Comparison of ENCODE assay signal across 1 cellular context in the genomic region with DNA sequence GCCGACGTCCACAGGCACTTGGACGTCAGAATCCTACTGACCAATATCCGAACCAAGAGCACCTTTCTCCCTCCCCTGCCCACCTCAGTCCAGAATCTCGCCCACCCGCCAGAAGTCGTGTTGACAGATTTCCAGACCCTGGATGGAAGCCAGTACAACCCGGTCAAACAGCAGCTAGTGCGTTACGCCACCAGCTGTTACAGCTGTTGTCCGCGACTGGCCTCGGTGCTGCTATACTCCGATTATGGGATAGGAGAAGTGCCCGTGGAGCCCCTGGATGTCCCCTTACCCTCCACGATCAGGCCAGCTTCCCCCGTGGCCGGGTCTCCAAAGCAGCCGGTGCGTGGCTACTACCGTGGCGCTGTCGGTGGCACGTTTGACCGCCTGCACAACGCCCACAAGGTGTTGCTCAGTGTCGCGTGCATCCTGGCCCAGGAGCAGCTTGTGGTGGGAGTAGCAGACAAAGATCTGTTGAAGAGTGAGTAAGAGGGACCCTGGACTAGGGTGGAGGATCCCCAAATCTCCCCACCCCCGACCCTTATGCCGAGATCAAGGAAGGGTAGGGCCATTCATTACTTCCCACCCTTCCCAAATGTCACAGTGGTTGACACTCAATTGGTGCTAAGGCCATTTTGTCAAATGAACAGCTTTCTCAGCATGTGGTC.
TF ChIP-seq lines count a peak whose summit lies in the region.

No MANE protein-coding gene starts in this region.

TF ChIP-seq in HepG2, 621 proteins besides CTCF, POLR2A, EP300 and RAD21 (continued from another document and continues in another):
- TF ChIP-seq, protein P1, sequence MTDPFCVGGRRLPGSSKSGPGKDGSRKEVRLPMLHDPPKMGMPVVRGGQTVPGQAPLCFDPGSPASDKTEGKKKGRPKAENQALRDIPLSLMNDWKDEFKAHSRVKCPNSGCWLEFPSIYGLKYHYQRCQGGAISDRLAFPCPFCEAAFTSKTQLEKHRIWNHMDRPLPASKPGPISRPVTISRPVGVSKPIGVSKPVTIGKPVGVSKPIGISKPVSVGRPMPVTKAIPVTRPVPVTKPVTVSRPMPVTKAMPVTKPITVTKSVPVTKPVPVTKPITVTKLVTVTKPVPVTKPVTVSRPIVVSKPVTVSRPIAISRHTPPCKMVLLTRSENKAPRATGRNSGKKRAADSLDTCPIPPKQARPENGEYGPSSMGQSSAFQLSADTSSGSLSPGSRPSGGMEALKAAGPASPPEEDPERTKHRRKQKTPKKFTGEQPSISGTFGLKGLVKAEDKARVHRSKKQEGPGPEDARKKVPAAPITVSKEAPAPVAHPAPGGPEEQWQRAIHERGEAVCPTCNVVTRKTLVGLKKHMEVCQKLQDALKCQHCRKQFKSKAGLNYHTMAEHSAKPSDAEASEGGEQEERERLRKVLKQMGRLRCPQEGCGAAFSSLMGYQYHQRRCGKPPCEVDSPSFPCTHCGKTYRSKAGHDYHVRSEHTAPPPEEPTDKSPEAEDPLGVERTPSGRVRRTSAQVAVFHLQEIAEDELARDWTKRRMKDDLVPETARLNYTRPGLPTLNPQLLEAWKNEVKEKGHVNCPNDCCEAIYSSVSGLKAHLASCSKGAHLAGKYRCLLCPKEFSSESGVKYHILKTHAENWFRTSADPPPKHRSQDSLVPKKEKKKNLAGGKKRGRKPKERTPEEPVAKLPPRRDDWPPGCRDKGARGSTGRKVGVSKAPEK (CRISPR knock-in tag; IDR thresholded peaks at IDR 0.05; ENCODE audit: borderline replicate concordance) = no peak
- TF ChIP-seq PHF21A (CRISPR knock-in tag; IDR thresholded peaks at IDR 0.05) (no peak), HOXA9 (CRISPR knock-in tag; IDR thresholded peaks at IDR 0.05; ENCODE audit: borderline replicate concordance) (no peak), FOXO1 (CRISPR knock-in tag; IDR thresholded peaks at IDR 0.05) (no peak), KLF13 (CRISPR knock-in tag; IDR thresholded peaks at IDR 0.05) (0 out of 2 replicates have a peak, but pooled peaks have one; percentile 4), TCF12 (IDR thresholded peaks at IDR 0.05) (no peak), TCF12 (CRISPR knock-in tag; IDR thresholded peaks at IDR 0.05) (no peak), SALL2 (CRISPR knock-in tag; IDR thresholded peaks at IDR 0.05) (peak; percentile 61; the same call in 1 of the 2 replicates), NFIC (IDR thresholded peaks at IDR 0.05; ENCODE audit: low read length) (no peak), FOXK1 (CRISPR knock-in tag; IDR thresholded peaks at IDR 0.05; ENCODE audit: borderline replicate concordance, low read depth) (peak; percentile 47; the same call in 1 of the 2 replicates), SP2 (CRISPR knock-in tag; IDR thresholded peaks at IDR 0.05) (no peak), TCF7L2 (IDR thresholded peaks at IDR 0.05; ENCODE audit: low read depth, low read length) (no peak), THYN1 (CRISPR knock-in tag; IDR thresholded peaks at IDR 0.05; ENCODE audit: borderline replicate concordance, low read depth) (no peak), ADNP (CRISPR knock-in tag; IDR thresholded peaks at IDR 0.05) (no peak), MTA1 (CRISPR knock-in tag; IDR thresholded peaks at IDR 0.05; ENCODE audit: borderline replicate concordance) (no peak), ZNF567 (CRISPR knock-in tag; IDR thresholded peaks at IDR 0.05; ENCODE audit: borderline replicate concordance) (no peak), MED13 (CRISPR knock-in tag; IDR thresholded peaks at IDR 0.05) (no peak), RFXAP (CRISPR knock-in tag; IDR thresholded peaks at IDR 0.05; ENCODE audit: borderline replicate concordance) (no peak), ZKSCAN8 (CRISPR knock-in tag; IDR thresholded peaks at IDR 0.05; ENCODE audit: borderline replicate concordance) (no peak), BHLHE40 (IDR thresholded peaks at IDR 0.05; ENCODE audit: low read length) (peak; percentile 69), ZNF883 (CRISPR knock-in tag; IDR thresholded peaks at IDR 0.05; ENCODE audit: not compliant biosample characterization) (no peak), ZNF709 (CRISPR knock-in tag; IDR thresholded peaks at IDR 0.05) (no peak; the same call in 1 of the 2 replicates), IKZF1 (IDR thresholded peaks at IDR 0.05) (no peak), HOXD1 (CRISPR knock-in tag; IDR thresholded peaks at IDR 0.05) (no peak), SNAI1 (CRISPR knock-in tag; IDR thresholded peaks at IDR 0.05; ENCODE audit: borderline replicate concordance) (no peak), HCFC1 (IDR thresholded peaks at IDR 0.05; ENCODE audit: low read depth, low read length) (no peak), SETDB1 (CRISPR knock-in tag; IDR thresholded peaks at IDR 0.05; ENCODE audit: borderline replicate concordance) (no peak), ZNF841 (CRISPR knock-in tag; IDR thresholded peaks at IDR 0.05; ENCODE audit: borderline replicate concordance) (no peak), ZNF746 (CRISPR knock-in tag; IDR thresholded peaks at IDR 0.05) (no peak), ZNF674 (CRISPR knock-in tag; IDR thresholded peaks at IDR 0.05; ENCODE audit: low read depth) (no peak; the same call in 1 of the 2 replicates), HNF4G (IDR thresholded peaks at IDR 0.05; ENCODE audit: borderline replicate concordance, low read depth, low read length) (0 out of 2 replicates have a peak, but pooled peaks have one; percentile 16), HNF4G (CRISPR knock-in tag; IDR thresholded peaks at IDR 0.05; ENCODE audit: borderline replicate concordance, low read depth) (no peak; the same call in 1 of the 2 replicates), EZH2 (conservative IDR thresholded peaks at IDR 0.05; ENCODE audit: low read depth, low read length) (no peak), ZNF441 (CRISPR knock-in tag; IDR thresholded peaks at IDR 0.05; ENCODE audit: borderline replicate concordance) (no peak; the same call in 1 of the 2 replicates), RXRA (CRISPR knock-in tag; IDR thresholded peaks at IDR 0.05) (no peak), ZNF274 (CRISPR knock-in tag; IDR thresholded peaks at IDR 0.05) (no peak; the same call in 1 of the 2 replicates)
- TF ChIP-seq, protein P2, sequence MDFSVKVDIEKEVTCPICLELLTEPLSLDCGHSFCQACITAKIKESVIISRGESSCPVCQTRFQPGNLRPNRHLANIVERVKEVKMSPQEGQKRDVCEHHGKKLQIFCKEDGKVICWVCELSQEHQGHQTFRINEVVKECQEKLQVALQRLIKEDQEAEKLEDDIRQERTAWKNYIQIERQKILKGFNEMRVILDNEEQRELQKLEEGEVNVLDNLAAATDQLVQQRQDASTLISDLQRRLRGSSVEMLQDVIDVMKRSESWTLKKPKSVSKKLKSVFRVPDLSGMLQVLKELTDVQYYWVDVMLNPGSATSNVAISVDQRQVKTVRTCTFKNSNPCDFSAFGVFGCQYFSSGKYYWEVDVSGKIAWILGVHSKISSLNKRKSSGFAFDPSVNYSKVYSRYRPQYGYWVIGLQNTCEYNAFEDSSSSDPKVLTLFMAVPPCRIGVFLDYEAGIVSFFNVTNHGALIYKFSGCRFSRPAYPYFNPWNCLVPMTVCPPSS (IDR thresholded peaks at IDR 0.05) = no peak
- TF ChIP-seq, protein P3, sequence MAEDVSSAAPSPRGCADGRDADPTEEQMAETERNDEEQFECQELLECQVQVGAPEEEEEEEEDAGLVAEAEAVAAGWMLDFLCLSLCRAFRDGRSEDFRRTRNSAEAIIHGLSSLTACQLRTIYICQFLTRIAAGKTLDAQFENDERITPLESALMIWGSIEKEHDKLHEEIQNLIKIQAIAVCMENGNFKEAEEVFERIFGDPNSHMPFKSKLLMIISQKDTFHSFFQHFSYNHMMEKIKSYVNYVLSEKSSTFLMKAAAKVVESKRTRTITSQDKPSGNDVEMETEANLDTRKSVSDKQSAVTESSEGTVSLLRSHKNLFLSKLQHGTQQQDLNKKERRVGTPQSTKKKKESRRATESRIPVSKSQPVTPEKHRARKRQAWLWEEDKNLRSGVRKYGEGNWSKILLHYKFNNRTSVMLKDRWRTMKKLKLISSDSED (CRISPR knock-in tag; IDR thresholded peaks at IDR 0.05) = no peak
- TF ChIP-seq, protein P4, sequence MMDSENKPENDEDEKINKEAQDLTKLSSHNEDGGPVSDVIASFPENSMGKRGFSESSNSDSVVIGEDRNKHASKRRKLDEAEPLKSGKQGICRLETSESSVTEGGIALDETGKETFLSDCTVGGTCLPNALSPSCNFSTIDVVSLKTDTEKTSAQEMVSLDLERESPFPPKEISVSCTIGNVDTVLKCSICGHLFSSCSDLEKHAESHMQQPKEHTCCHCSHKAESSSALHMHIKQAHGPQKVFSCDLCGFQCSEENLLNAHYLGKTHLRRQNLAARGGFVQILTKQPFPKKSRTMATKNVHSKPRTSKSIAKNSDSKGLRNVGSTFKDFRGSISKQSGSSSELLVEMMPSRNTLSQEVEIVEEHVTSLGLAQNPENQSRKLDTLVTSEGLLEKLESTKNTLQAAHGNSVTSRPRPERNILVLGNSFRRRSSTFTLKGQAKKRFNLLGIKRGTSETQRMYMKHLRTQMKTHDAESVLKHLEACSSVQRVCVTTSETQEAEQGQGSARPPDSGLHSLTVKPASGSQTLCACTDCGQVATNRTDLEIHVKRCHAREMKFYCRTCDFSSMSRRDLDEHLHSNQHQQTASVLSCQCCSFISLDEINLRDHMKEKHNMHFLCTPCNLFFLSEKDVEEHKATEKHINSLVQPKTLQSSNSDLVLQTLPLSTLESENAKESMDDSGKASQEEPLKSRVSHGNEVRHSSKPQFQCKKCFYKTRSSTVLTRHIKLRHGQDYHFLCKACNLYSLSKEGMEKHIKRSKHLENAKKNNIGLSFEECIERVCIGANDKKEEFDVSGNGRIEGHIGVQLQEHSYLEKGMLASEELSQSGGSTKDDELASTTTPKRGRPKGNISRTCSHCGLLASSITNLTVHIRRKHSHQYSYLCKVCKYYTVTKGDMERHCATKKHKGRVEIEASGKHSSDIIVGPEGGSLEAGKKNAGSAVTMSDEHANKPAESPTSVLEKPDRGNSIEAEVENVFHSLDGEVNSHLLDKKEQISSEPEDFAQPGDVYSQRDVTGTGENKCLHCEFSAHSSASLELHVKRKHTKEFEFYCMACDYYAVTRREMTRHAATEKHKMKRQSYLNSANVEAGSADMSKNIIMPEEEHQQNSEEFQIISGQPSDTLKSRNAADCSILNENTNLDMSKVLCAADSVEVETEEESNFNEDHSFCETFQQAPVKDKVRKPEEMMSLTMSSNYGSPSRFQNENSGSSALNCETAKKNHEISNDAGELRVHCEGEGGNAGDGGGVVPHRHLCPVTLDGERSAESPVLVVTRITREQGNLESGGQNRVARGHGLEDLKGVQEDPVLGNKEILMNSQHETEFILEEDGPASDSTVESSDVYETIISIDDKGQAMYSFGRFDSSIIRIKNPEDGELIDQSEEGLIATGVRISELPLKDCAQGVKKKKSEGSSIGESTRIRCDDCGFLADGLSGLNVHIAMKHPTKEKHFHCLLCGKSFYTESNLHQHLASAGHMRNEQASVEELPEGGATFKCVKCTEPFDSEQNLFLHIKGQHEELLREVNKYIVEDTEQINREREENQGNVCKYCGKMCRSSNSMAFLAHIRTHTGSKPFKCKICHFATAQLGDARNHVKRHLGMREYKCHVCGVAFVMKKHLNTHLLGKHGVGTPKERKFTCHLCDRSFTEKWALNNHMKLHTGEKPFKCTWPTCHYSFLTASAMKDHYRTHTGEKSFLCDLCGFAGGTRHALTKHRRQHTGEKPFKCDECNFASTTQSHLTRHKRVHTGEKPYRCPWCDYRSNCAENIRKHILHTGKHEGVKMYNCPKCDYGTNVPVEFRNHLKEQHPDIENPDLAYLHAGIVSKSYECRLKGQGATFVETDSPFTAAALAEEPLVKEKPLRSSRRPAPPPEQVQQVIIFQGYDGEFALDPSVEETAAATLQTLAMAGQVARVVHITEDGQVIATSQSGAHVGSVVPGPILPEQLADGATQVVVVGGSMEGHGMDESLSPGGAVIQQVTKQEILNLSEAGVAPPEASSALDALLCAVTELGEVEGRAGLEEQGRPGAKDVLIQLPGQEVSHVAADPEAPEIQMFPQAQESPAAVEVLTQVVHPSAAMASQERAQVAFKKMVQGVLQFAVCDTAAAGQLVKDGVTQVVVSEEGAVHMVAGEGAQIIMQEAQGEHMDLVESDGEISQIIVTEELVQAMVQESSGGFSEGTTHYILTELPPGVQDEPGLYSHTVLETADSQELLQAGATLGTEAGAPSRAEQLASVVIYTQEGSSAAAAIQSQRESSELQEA (CRISPR knock-in tag; IDR thresholded peaks at IDR 0.05; ENCODE audit: not compliant biosample characterization) = no peak
- TF ChIP-seq, protein P5, sequence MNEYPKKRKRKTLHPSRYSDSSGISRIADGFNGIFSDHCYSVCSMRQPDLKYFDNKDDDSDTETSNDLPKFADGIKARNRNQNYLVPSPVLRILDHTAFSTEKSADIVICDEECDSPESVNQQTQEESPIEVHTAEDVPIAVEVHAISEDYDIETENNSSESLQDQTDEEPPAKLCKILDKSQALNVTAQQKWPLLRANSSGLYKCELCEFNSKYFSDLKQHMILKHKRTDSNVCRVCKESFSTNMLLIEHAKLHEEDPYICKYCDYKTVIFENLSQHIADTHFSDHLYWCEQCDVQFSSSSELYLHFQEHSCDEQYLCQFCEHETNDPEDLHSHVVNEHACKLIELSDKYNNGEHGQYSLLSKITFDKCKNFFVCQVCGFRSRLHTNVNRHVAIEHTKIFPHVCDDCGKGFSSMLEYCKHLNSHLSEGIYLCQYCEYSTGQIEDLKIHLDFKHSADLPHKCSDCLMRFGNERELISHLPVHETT (CRISPR knock-in tag; conservative IDR thresholded peaks at IDR 0.05) = no peak; the same call in 1 of the 2 replicates
- TF ChIP-seq, protein P6, sequence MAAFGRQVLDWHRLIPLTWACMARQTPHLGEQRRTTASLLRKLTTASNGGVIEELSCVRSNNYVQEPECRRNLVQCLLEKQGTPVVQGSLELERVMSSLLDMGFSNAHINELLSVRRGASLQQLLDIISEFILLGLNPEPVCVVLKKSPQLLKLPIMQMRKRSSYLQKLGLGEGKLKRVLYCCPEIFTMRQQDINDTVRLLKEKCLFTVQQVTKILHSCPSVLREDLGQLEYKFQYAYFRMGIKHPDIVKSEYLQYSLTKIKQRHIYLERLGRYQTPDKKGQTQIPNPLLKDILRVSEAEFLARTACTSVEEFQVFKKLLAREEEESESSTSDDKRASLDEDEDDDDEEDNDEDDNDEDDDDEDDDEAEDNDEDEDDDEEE (CRISPR knock-in tag; IDR thresholded peaks at IDR 0.05) = peak; percentile 67; the same call in 1 of the 2 replicates
- TF ChIP-seq, protein P7, sequence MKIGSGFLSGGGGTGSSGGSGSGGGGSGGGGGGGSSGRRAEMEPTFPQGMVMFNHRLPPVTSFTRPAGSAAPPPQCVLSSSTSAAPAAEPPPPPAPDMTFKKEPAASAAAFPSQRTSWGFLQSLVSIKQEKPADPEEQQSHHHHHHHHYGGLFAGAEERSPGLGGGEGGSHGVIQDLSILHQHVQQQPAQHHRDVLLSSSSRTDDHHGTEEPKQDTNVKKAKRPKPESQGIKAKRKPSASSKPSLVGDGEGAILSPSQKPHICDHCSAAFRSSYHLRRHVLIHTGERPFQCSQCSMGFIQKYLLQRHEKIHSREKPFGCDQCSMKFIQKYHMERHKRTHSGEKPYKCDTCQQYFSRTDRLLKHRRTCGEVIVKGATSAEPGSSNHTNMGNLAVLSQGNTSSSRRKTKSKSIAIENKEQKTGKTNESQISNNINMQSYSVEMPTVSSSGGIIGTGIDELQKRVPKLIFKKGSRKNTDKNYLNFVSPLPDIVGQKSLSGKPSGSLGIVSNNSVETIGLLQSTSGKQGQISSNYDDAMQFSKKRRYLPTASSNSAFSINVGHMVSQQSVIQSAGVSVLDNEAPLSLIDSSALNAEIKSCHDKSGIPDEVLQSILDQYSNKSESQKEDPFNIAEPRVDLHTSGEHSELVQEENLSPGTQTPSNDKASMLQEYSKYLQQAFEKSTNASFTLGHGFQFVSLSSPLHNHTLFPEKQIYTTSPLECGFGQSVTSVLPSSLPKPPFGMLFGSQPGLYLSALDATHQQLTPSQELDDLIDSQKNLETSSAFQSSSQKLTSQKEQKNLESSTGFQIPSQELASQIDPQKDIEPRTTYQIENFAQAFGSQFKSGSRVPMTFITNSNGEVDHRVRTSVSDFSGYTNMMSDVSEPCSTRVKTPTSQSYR (CRISPR knock-in tag; IDR thresholded peaks at IDR 0.05; ENCODE audit: borderline replicate concordance) = no peak
